Comparison of ENCODE assay signal across 9 cellular contexts in genomic region chr20:59938221-59938620, GRCh38.
A peak's percentile ranks its signal among the peaks of the same experiment; 100 is the strongest.
DNase-seq lines count a peak whose midpoint lies in the region; ATAC-seq and TF ChIP-seq lines count a peak whose summit lies in the region.
"Had no signal": no experiment of that assay in that cellular context is flagged by ENCODE, and none has a peak within 500 bp of the region (broad histone marks: within the 10 kb centered on the region; RNA-seq: fewer than 3 reads in every experiment).

No MANE protein-coding gene starts in this region.

- TF ChIP-seq CTCF in DOHH2 (IDR thresholded peaks at IDR 0.05; ENCODE audit: low read depth, low read length, poor library complexity, severe bottlenecking): no peak
- no peak for TF ChIP-seq CTCF in RWPE2 (IDR thresholded peaks at IDR 0.05; ENCODE audit: poor library complexity, severe bottlenecking)
- TF ChIP-seq CTCF in epithelial cell of esophagus (IDR thresholded peaks at IDR 0.05; ENCODE audit: insufficient read depth, low read depth, low read length, missing control alignments): no peak
- no peak for TF ChIP-seq CTCF in parathyroid adenoma (IDR thresholded peaks at IDR 0.05)

- ATAC-seq in RWPE2 (ENCODE audit: low read depth): peak; percentile 29
- no peak for ATAC-seq in HG03280 (IDR thresholded peaks at IDR 0.05; ENCODE audit: unreplicated experiment)
- ATAC-seq in GM19397 (IDR thresholded peaks at IDR 0.05; ENCODE audit: unreplicated experiment): no peak

- H3K9ac ChIP-seq in parathyroid adenoma: no peak overlapping the region

- H2AFZ ChIP-seq in parathyroid adenoma: no peak overlapping the region

- H3F3A ChIP-seq in DOHH2 (ENCODE audit: control insufficient read depth, insufficient read depth): 0 out of 2 replicates have a peak, but pooled peaks cover 6% of the 10 kb centered on the region

- H4K20me1 ChIP-seq in DOHH2 (ENCODE audit: control insufficient read depth, insufficient read depth, low read depth, low read length): no peaks in the 10 kb centered on the region

- no peaks in the 10 kb centered on the region for H3K9me2 ChIP-seq in DOHH2 (replicated peaks; ENCODE audit: control insufficient read depth, low read length)

- peaks cover 21% of the 10 kb centered on the region for H3K4me1 ChIP-seq in DOHH2 (ENCODE audit: control insufficient read depth, low read length)
- peaks cover 45% of the 10 kb centered on the region for H3K4me1 ChIP-seq in RWPE2 (ENCODE audit: insufficient read depth, poor library complexity, severe bottlenecking)
- peaks cover 5% of the 10 kb centered on the region for H3K4me1 ChIP-seq in parathyroid adenoma

- no peak for DNase-seq in RWPE2 (ENCODE audit: low spot score)
- DNase-seq in epithelial cell of esophagus (ENCODE audit: low read depth): peak; percentile 45
- DNase-seq in NCI-H146 treated with DMSO at 0.1 percent for 48 hours (lab: John Stamatoyannopoulos, UW; ENCODE audit: unreplicated experiment): no peak
- no peak for DNase-seq in effector CD4-positive, alpha-beta T cell
- DNase-seq: stimulated activated CD4-positive, alpha-beta T cell treated with anti-CD3 and anti-CD28 coated beads, Interleukin-4, amount 100 ng/mL, for 1 hour had no signal

- H3K79me2 ChIP-seq in DOHH2 (ENCODE audit: control insufficient read depth, low read length) (peaks cover 27% of the 10 kb centered on the region), parathyroid adenoma (no peaks in the 10 kb centered on the region)

- no peaks in the 10 kb centered on the region for H3K9me3 ChIP-seq in DOHH2 (ENCODE audit: control insufficient read depth, insufficient read depth, low read length)
- no peaks in the 10 kb centered on the region for H3K9me3 ChIP-seq in RWPE2 (ENCODE audit: severe bottlenecking)
- H3K9me3 ChIP-seq in parathyroid adenoma (ENCODE audit: control insufficient read depth, low read length): no peaks in the 10 kb centered on the region

- peaks cover 14% of the 10 kb centered on the region for H3K36me3 ChIP-seq in DOHH2 (ENCODE audit: control insufficient read depth, low read length)
- peaks cover 16% of the 10 kb centered on the region for H3K36me3 ChIP-seq in RWPE2 (ENCODE audit: low read depth)
- no peaks in the 10 kb centered on the region for H3K36me3 ChIP-seq in parathyroid adenoma (ENCODE audit: control insufficient read depth, insufficient read depth, low read length)

- H3K27me3 ChIP-seq in DOHH2 (ENCODE audit: control insufficient read depth, low read length) (no peaks in the 10 kb centered on the region), RWPE2 (ENCODE audit: insufficient read depth, poor library complexity, severe bottlenecking) (no peaks in the 10 kb centered on the region), parathyroid adenoma (ENCODE audit: control insufficient read depth, insufficient read depth, low read length) (no peaks in the 10 kb centered on the region)

- no peak overlapping the region for H3K27ac ChIP-seq in DOHH2 (ENCODE audit: low read depth, low read length)
- peak overlapping the region; percentile 80 for H3K27ac ChIP-seq in RWPE2 (ENCODE audit: poor library complexity, severe bottlenecking)
- peak overlapping the region; percentile 6 for H3K27ac ChIP-seq in parathyroid adenoma

- peak overlapping the region; percentile 93 for H3K4me2 ChIP-seq in DOHH2 (ENCODE audit: low read length)
- H3K4me2 ChIP-seq in parathyroid adenoma (ENCODE audit: low read length): no peak overlapping the region

- H3K4me3 ChIP-seq in DOHH2 (ENCODE audit: low read length): no peak overlapping the region
- no peak overlapping the region for H3K4me3 ChIP-seq in RWPE2 (ENCODE audit: severe bottlenecking)
- peak overlapping the region; percentile 48 for H3K4me3 ChIP-seq in epithelial cell of esophagus (ENCODE audit: low read length)
- no peak overlapping the region for H3K4me3 ChIP-seq in parathyroid adenoma (ENCODE audit: low read depth, low read length)
